In the genomic region with DNA sequence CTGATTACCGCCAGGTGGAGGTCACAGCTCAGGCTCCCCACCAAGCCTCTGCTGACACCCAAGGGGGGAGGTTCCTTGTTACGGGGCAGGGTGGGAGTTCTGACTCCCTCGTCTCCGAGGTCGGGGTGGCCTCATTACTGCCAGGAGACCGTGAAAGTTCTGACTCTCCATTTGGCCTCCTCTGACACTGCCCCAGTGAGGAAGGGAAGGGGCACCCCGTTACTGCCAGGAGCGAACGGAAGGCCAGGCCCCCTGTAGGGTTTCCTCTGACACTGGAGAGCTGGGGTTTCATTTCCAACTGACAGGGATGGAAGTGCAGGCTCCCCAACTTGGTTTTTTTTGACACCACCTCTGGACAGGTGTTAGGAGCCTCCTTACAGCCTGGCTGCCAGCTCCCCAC, we compare ENCODE assay signal across 23 cellular contexts.
DNase-seq lines count a peak whose midpoint lies in the region; ATAC-seq, FAIRE-seq and TF ChIP-seq lines count a peak whose summit lies in the region.
"Had no signal": no experiment of that assay in that cellular context is flagged by ENCODE, and none has a peak within 500 bp of the region (broad histone marks: within the 10 kb centered on the region; RNA-seq: fewer than 3 reads in every experiment).

No MANE protein-coding gene starts in this region.

- H2BK5ac ChIP-seq in trophoblast cell (ENCODE audit: low read depth, low read length, poor library complexity) = no peak overlapping the region

- H3K9me3 ChIP-seq in HepG2 (ENCODE audit: low read length) = no peaks in the 10 kb centered on the region
- H3K9me3 ChIP-seq in right lobe of liver = no peaks in the 10 kb centered on the region
- no peaks in the 10 kb centered on the region for H3K9me3 ChIP-seq in endodermal cell (ENCODE audit: control insufficient read depth, low read length)
- H3K9me3 ChIP-seq in trophoblast cell (ENCODE audit: insufficient read depth, low read depth, low read length) = peaks cover 1% of the 10 kb centered on the region
- H3K9me3 ChIP-seq: A549, HAP-1 had no signal

- intact Hi-C loops in HepG2 (cut with micrococcal nuclease; ENCODE audit: unreplicated experiment) = no loop called here
- intact Hi-C loops in right lobe of liver (cut with DNase I) = no loop called here

- H2AFZ ChIP-seq in HepG2 (ENCODE audit: low read length) (no peak overlapping the region), trophoblast cell (ENCODE audit: insufficient read depth, low read length, poor library complexity) (no peak overlapping the region)

- H3K27me3 Mint-ChIP-seq in endodermal cell (ENCODE audit: insufficient read depth) = peaks cover 6% of the 10 kb centered on the region

- no peaks in the 10 kb centered on the region for H3K79me1 ChIP-seq in trophoblast cell (ENCODE audit: low read length)

- H3K4me1 ChIP-seq in HepG2 (ENCODE audit: insufficient read depth, low read length) (no peaks in the 10 kb centered on the region), right lobe of liver (no peaks in the 10 kb centered on the region), endodermal cell (ENCODE audit: control insufficient read depth, insufficient read depth, low read length) (no peaks in the 10 kb centered on the region), trophoblast cell (ENCODE audit: control insufficient read depth in 1 of 2, insufficient read depth in 2 of 2, low read length in 2 of 2) (no peaks in the 10 kb centered on the region)
- H3K4me1 ChIP-seq: HAP-1 had no signal

- H3K9me3 Mint-ChIP-seq in endodermal cell = no peaks in the 10 kb centered on the region
- H3K9me3 Mint-ChIP-seq: CD4-positive, alpha-beta memory T cell; HFFc6 had no signal

- no peak overlapping the region for H4K91ac ChIP-seq in trophoblast cell (ENCODE audit: low read depth, low read length)

- H3K36me3 Mint-ChIP-seq in endodermal cell (ENCODE audit: low read depth) = no peaks in the 10 kb centered on the region
- H3K36me3 Mint-ChIP-seq: CD4-positive, alpha-beta memory T cell had no signal

- no peak overlapping the region for H4K8ac ChIP-seq in trophoblast cell (ENCODE audit: low read depth, low read length)

- H3K27ac Mint-ChIP-seq in endodermal cell = no peak overlapping the region
- H3K27ac Mint-ChIP-seq: CD4-positive, alpha-beta memory T cell; HFFc6 had no signal

- no peak for TF ChIP-seq RAD21 in HepG2 (CRISPR knock-in tag; IDR thresholded peaks at IDR 0.05)

- TF ChIP-seq POLR2A in HepG2 (IDR thresholded peaks at IDR 0.05; ENCODE audit: insufficient read depth in 1 of 2, low read depth in 2 of 2, low read length in 2 of 2) = no peak
- no peak for TF ChIP-seq POLR2A in right lobe of liver (IDR thresholded peaks at IDR 0.05)

- no TSS peak for BruUV-seq in HepG2 (replicated peaks; lab: Mats Ljungman, UMichigan)

- POLR2A ChIA-PET in HepG2 (lab: Yijun Ruan, JAX) = no interaction called here

- H3K4me3 Mint-ChIP-seq in endodermal cell = no peak overlapping the region
- H3K4me3 Mint-ChIP-seq: CD4-positive, alpha-beta memory T cell; HFFc6 had no signal

- WGBS in HepG2 (ENCODE audit: low lambda C conversion rate) = 25% methylated on average over 5 of the region's 9 CpGs
- WGBS in right lobe of liver (ENCODE audit: insufficient coverage, low coverage, low lambda C conversion rate, missing lambda C conversion rate) = 100% methylated on average over 4 of the region's 9 CpGs
- WGBS in endodermal cell (ENCODE audit: insufficient coverage in 1 of 2, insufficient read length in 1 of 2), 2 experiments = 88 to 92% methylated on average over 6 to 9 of the region's 9 CpGs
- no CpG with 5 or more reads among the region's 9 CpGs for WGBS in trophoblast cell (ENCODE audit: extremely low coverage, insufficient coverage, insufficient read length)

- H3K4me3 ChIP-seq in HepG2 (replicated peaks in 1 of 3; ENCODE audit: insufficient read depth in 1 of 3, low read depth in 2 of 3, low read length in 3 of 3) (no peak overlapping the region), right lobe of liver (no peak overlapping the region), endodermal cell (ENCODE audit: low read length) (no peak overlapping the region), trophoblast cell (ENCODE audit: low read depth, low read length) (no peak overlapping the region)
- H3K4me3 ChIP-seq: A549, HAP-1 had no signal

- CTCF ChIA-PET in HepG2 (lab: Yijun Ruan, JAX; ENCODE audit: low intra/inter-chr PET ratio, low total read pairs) = no interaction called here

- in situ Hi-C loops in HepG2 (cut with HindIII; ENCODE audit: extremely low pct_ligation_motif_present, low pct_unique_long_range_greater_than_20kb) = no loop called here

- TF ChIP-seq EP300 in HepG2 (IDR thresholded peaks at IDR 0.05; ENCODE audit: low read depth in 2 of 2, low read length in 2 of 2) (no peak), HepG2 (CRISPR knock-in tag; IDR thresholded peaks at IDR 0.05; ENCODE audit: borderline replicate concordance) (no peak)

- no peak overlapping the region for H2BK12ac ChIP-seq in trophoblast cell (ENCODE audit: low read length)

- no peak overlapping the region for H3K4me2 ChIP-seq in HepG2 (ENCODE audit: low read depth, low read length)
- no peak overlapping the region for H3K4me2 ChIP-seq in trophoblast cell (ENCODE audit: low read length)
- H3K4me2 ChIP-seq: A549 had no signal

- H3K27me3 ChIP-seq in HepG2 (ENCODE audit: control insufficient read depth in 1 of 2, insufficient read depth in 2 of 2, low read length in 2 of 2) (peaks cover 2 to 29% of the 10 kb centered on the region in 2 experiments; a peak in 3 of 5 replicates), right lobe of liver (no peaks in the 10 kb centered on the region), endodermal cell (ENCODE audit: control insufficient read depth, insufficient read depth, low read length, poor library complexity, severe bottlenecking) (no peaks in the 10 kb centered on the region), trophoblast cell (ENCODE audit: insufficient read depth, low read length) (no peaks in the 10 kb centered on the region)

- peaks cover 6% of the 10 kb centered on the region for H3K4me1 Mint-ChIP-seq in endodermal cell
- H3K4me1 Mint-ChIP-seq: CD4-positive, alpha-beta memory T cell had no signal

- no peak overlapping the region for H4K12ac ChIP-seq in trophoblast cell (ENCODE audit: low read depth, low read length)

- TF ChIP-seq CTCF in HepG2 (CRISPR knock-in tag; IDR thresholded peaks at IDR 0.05) (peak; percentile 42), right lobe of liver (IDR thresholded peaks at IDR 0.05) (no peak), endodermal cell (conservative IDR thresholded peaks at IDR 0.05) (no peak)

- H3K27ac ChIP-seq in HepG2 (ENCODE audit: extremely low read length, insufficient read depth, low read length) (no peak overlapping the region), right lobe of liver (no peak overlapping the region), endodermal cell (ENCODE audit: low read depth, low read length) (no peak overlapping the region), trophoblast cell (ENCODE audit: low read depth, low read length) (no peak overlapping the region)
- H3K27ac ChIP-seq: A549 had no signal

- FAIRE-seq in HepG2 (lab: Jason Lieb, UNC) = no peak
- FAIRE-seq: A549, GM12891, GM18507, H54 had no signal

- no peak overlapping the region for H3K4ac ChIP-seq in trophoblast cell (ENCODE audit: low read depth, low read length)

- H4K20me1 ChIP-seq in HepG2 (ENCODE audit: insufficient read depth, low read length) = no peaks in the 10 kb centered on the region

- H3K18ac ChIP-seq in trophoblast cell (ENCODE audit: low read length) = no peak overlapping the region

- H3K79me2 ChIP-seq in HepG2 (ENCODE audit: insufficient read depth, low read length) (no peaks in the 10 kb centered on the region), trophoblast cell (ENCODE audit: control insufficient read depth, insufficient read depth, low read length, poor library complexity) (no peaks in the 10 kb centered on the region)

- DNase-seq in HepG2 (ENCODE audit: low spot score) (no peak), right lobe of liver (no peak), endodermal cell (peak; percentile 30), trophoblast cell (no peak), AG08396 (ENCODE audit: low spot score) (no peak), hepatic stellate cell (ENCODE audit: low spot score) (no peak), occipital lobe (lab: John Stamatoyannopoulos, UW) (no peak)
- DNase-seq: 8988T; ACHN; C1 segment of cervical spinal cord; Calu3; CD4-positive, alpha-beta memory T cell; COR-L47; DMS53; DMS79 treated with DMSO at 0.1 percent for 48 hours; GF-D8; GOT3; HFFc6 had no signal

- H3K14ac ChIP-seq in trophoblast cell (ENCODE audit: low read length) = no peak overlapping the region

- no peak overlapping the region for H2AK5ac ChIP-seq in trophoblast cell (ENCODE audit: low read length)

- H3K9ac ChIP-seq in HepG2 (ENCODE audit: insufficient read depth, low read depth, low read length) (no peak overlapping the region), endodermal cell (ENCODE audit: extremely low read depth, low read length, poor library complexity, severe bottlenecking) (no peak overlapping the region), trophoblast cell (ENCODE audit: low read length) (peak overlapping the region; percentile 7)

- ATAC-seq in HepG2 (no peak; the same call in 2 of the 3 replicates), right lobe of liver (no peak)

- H3K23ac ChIP-seq in trophoblast cell (ENCODE audit: low read length) = no peak overlapping the region

- H3K36me3 ChIP-seq in HepG2 (replicated peaks in 1 of 2; ENCODE audit: control insufficient read depth in 1 of 2, insufficient read depth in 2 of 2, low read length in 2 of 2) = no peaks in the 10 kb centered on the region
- H3K36me3 ChIP-seq in right lobe of liver = no peaks in the 10 kb centered on the region
- H3K36me3 ChIP-seq in endodermal cell (ENCODE audit: control insufficient read depth, insufficient read depth, low read length) = no peaks in the 10 kb centered on the region
- H3K36me3 ChIP-seq in trophoblast cell (ENCODE audit: control insufficient read depth in 1 of 2, insufficient read depth in 2 of 2, low read length in 2 of 2) = no peaks in the 10 kb centered on the region
- H3K36me3 ChIP-seq: HAP-1 had no signal

- H2BK120ac ChIP-seq in trophoblast cell (ENCODE audit: insufficient read depth, low read length, poor library complexity) = no peak overlapping the region

TF ChIP-seq in HepG2, 621 proteins besides CTCF, POLR2A, EP300 and RAD21:
- TF ChIP-seq BATF2 (CRISPR knock-in tag; IDR thresholded peaks at IDR 0.05) = no peak
- TF ChIP-seq TEAD3 (CRISPR knock-in tag; optimal IDR thresholded peaks at IDR 0.05; ENCODE audit: borderline replicate concordance) = no peak
- TF ChIP-seq TAF1 (CRISPR knock-in tag; IDR thresholded peaks at IDR 0.05) = no peak
- no peak for TF ChIP-seq ZFP62 (CRISPR knock-in tag; IDR thresholded peaks at IDR 0.05)
- TF ChIP-seq NCOR1 (IDR thresholded peaks at IDR 0.05; ENCODE audit: borderline replicate concordance, low read length) = no peak
- peak; percentile 29; the same call in 1 of the 2 replicates for TF ChIP-seq STAG1 (CRISPR knock-in tag; IDR thresholded peaks at IDR 0.05)
- no peak for TF ChIP-seq ZNF891 (CRISPR knock-in tag; IDR thresholded peaks at IDR 0.05)
